Comparison of ENCODE assay signal across 15 cellular contexts in the genomic region with DNA sequence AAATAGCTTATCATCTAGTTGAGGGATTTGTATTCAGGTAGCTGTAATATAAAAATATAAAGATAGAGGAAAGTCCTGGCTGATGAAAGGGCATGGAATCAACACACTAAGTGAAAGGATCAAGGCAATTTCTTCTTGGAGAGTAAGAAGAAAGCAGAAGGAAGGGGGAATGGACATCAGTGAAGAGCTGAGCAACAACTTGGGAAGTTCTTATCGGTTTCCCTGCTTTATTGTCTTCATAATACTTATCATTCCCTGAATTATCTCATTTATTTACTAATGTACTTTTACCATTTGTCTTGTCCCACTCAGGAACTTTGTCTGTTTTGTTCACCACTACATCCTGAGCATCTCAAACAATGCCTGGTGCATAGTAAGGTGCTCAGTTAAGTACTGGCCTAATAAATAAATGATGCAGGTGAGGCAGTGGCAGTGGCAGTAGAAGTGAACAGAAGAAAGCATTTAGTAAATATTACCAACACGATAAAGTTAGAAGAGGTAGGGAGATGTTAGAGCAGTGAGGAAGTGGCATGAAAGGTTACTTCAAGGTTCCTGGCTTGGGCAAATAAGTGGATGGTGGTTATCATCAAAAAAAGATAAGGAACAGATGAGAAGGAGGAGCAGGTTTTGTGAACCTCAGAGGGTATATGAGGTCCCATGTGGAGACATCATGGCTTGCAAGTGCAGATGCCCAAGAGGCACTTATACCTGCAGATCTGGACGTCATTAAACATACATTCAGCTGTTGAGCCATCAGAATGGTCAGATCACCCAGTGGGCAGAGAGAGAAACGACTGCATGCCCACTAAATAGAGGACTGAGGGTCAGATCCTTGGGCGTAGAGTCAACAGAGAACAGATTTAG. TPM values are rescaled to one million over a fixed set of nuclear protein-coding genes. Genes with fewer than 3 reads are reported as not detected.
DNase-seq lines count a peak whose midpoint lies in the region; ATAC-seq and TF ChIP-seq lines count a peak whose summit lies in the region.
"Had no signal": no experiment of that assay in that cellular context is flagged by ENCODE, and none has a peak within 500 bp of the region (broad histone marks: within the 10 kb centered on the region; RNA-seq: fewer than 3 reads in every experiment).

No MANE protein-coding gene starts in this region.

- peaks cover 26% of the 10 kb centered on the region for H3K4me1 Mint-ChIP-seq in GM23338
- peaks cover 19% of the 10 kb centered on the region for H3K4me1 Mint-ChIP-seq in activated naive CD8-positive, alpha-beta T cell treated with anti-CD3 and anti-CD28 coated beads, Interleukin-2, amount 10 ng/mL, durations not matched to agents 7 days and 5 days
- peaks cover 38 to 46% (median 42%) of the 10 kb centered on the region in 3 donors for H3K4me1 Mint-ChIP-seq in naive B cell

- H3K27ac Mint-ChIP-seq in GM23338 = peak overlapping the region; percentile 99; the same call in 1 of the 2 replicates
- H3K27ac Mint-ChIP-seq in activated naive CD8-positive, alpha-beta T cell treated with anti-CD3 and anti-CD28 coated beads, Interleukin-2, amount 10 ng/mL, durations not matched to agents 7 days and 5 days = peak overlapping the region; percentile 91
- peak overlapping the region; percentile 36 to 98 (median 96) for H3K27ac Mint-ChIP-seq in naive B cell

- H3K27ac ChIP-seq in ACC112 (ENCODE audit: low read depth, low read length) (no peak overlapping the region), GM23338 (ENCODE audit: low read depth) (no peak overlapping the region)

- H3K4me3 ChIP-seq in ACC112 (ENCODE audit: low read depth, low read length) (no peak overlapping the region), GM23338 (no peak overlapping the region)

- no peak for TF ChIP-seq CTCF in GM23338 (conservative IDR thresholded peaks at IDR 0.05; ENCODE audit: low read depth in 2 of 2)

- H3K27me3 ChIP-seq in ACC112 (ENCODE audit: insufficient read depth, low read length) (no peaks in the 10 kb centered on the region), GM23338 (ENCODE audit: insufficient read depth) (peaks cover 10% of the 10 kb centered on the region; the same call in 1 of the 2 replicates)
- H3K27me3 ChIP-seq: right atrium auricular region, tibial nerve had no signal

- intact Hi-C loops in head of caudate nucleus (cut with DNase I) = no loop called here

- no peaks in the 10 kb centered on the region for H3K36me3 Mint-ChIP-seq in GM23338 (ENCODE audit: low read depth)
- H3K36me3 Mint-ChIP-seq in activated naive CD8-positive, alpha-beta T cell treated with anti-CD3 and anti-CD28 coated beads, Interleukin-2, amount 10 ng/mL, durations not matched to agents 7 days and 5 days = no peaks in the 10 kb centered on the region
- H3K36me3 Mint-ChIP-seq in naive B cell = no peaks in the 10 kb centered on the region

- H3K4me1 ChIP-seq in ACC112 (ENCODE audit: control insufficient read depth, insufficient read depth, low read length, unreplicated experiment) (peaks cover 23% of the 10 kb centered on the region), GM23338 (ENCODE audit: insufficient read depth) (peaks cover 18% of the 10 kb centered on the region)

- H3K9me3 Mint-ChIP-seq in GM23338 = no peaks in the 10 kb centered on the region
- no peaks in the 10 kb centered on the region for H3K9me3 Mint-ChIP-seq in activated naive CD8-positive, alpha-beta T cell treated with anti-CD3 and anti-CD28 coated beads, Interleukin-2, amount 10 ng/mL, durations not matched to agents 7 days and 5 days
- H3K9me3 Mint-ChIP-seq in naive B cell = no peaks in the 10 kb centered on the region
- H3K9me3 Mint-ChIP-seq: H9 had no signal

- POLR2A ChIA-PET in activated naive CD8-positive, alpha-beta T cell treated with anti-CD3 and anti-CD28 coated beads, Interleukin-2, amount 10 ng/mL, durations not matched to agents 7 days and 5 days (lab: Charles Lee) = interaction anchor here (0.6 kb wide), 1 partner anchor 625 kb away, joined by 3 read pairs; no protein-coding TSS in a partner anchor

- H2AFZ ChIP-seq in ACC112 (ENCODE audit: low read length, unreplicated experiment) (peak overlapping the region; percentile 89), GM23338 (peak overlapping the region; percentile 30; the same call in 1 of the 2 replicates)

- H3K9me2 ChIP-seq in GM23338 (ENCODE audit: insufficient read depth) = no peaks in the 10 kb centered on the region

- no peak for DNase-seq in GM23338 (ENCODE audit: low spot score)
- DNase-seq in activated naive CD8-positive, alpha-beta T cell treated with anti-CD3 and anti-CD28 coated beads, Interleukin-2, amount 10 ng/mL, durations not matched to agents 7 days and 5 days = no peak
- no peak for DNase-seq in naive B cell
- DNase-seq in head of caudate nucleus = no peak
- DNase-seq in SK-N-DZ (ENCODE audit: low spot score) = no peak
- no peak for DNase-seq in SHP77 (lab: John Stamatoyannopoulos, UW)
- DNase-seq: activated effector memory CD4-positive, alpha-beta T cell treated with anti-CD3 and anti-CD28 coated beads, Interleukin-2, amount 50 U/mL, for 16 hours; C1 segment of cervical spinal cord; cortex of kidney; H9; Karpas-422 had no signal

- H3K4me2 ChIP-seq in GM23338 = no peak overlapping the region

- H3K36me3 ChIP-seq in ACC112 (ENCODE audit: insufficient read depth, low read length) (no peaks in the 10 kb centered on the region), GM23338 (ENCODE audit: insufficient read depth) (no peaks in the 10 kb centered on the region)
- H3K36me3 ChIP-seq: right atrium auricular region, tibial nerve had no signal

- H3K79me2 ChIP-seq in ACC112 (ENCODE audit: control insufficient read depth, insufficient read depth, low read length, unreplicated experiment) = peaks cover 32% of the 10 kb centered on the region
- peaks cover 27% of the 10 kb centered on the region for H3K79me2 ChIP-seq in GM23338 (replicated peaks; ENCODE audit: insufficient read depth)

- no peak for ATAC-seq in GM23338
- no peak for ATAC-seq in activated naive CD8-positive, alpha-beta T cell treated with anti-CD3 and anti-CD28 coated beads, Interleukin-2, amount 10 ng/mL, durations not matched to agents 7 days and 5 days (ENCODE audit: low read depth)
- no peak for ATAC-seq in naive B cell (ENCODE audit: low read depth in 2 of 2)
- ATAC-seq in GM21737 (IDR thresholded peaks at IDR 0.05; ENCODE audit: unreplicated experiment) = no peak

- H3K27me3 Mint-ChIP-seq in GM23338 (ENCODE audit: insufficient read depth, low read depth, poor library complexity) = peaks cover 9% of the 10 kb centered on the region
- peaks cover 2% of the 10 kb centered on the region for H3K27me3 Mint-ChIP-seq in activated naive CD8-positive, alpha-beta T cell treated with anti-CD3 and anti-CD28 coated beads, Interleukin-2, amount 10 ng/mL, durations not matched to agents 7 days and 5 days
- peaks cover 0 to 4% (median 0%) of the 10 kb centered on the region in 3 donors for H3K27me3 Mint-ChIP-seq in naive B cell

- H4K20me1 ChIP-seq in GM23338 (replicated peaks; ENCODE audit: insufficient read depth) = peaks cover 20% of the 10 kb centered on the region

- H3K4me3 Mint-ChIP-seq in GM23338 = peak overlapping the region; percentile 86
- peak overlapping the region; percentile 97 for H3K4me3 Mint-ChIP-seq in activated naive CD8-positive, alpha-beta T cell treated with anti-CD3 and anti-CD28 coated beads, Interleukin-2, amount 10 ng/mL, durations not matched to agents 7 days and 5 days
- H3K4me3 Mint-ChIP-seq in naive B cell = peak overlapping the region; percentile 89 to 99 (median 98)

- no peaks in the 10 kb centered on the region for H3F3A ChIP-seq in GM23338 (replicated peaks; ENCODE audit: low read depth)

TF ChIP-seq in GM23338, 12 proteins besides CTCF, POLR2A, EP300 and RAD21 (continues in another document):
- TF ChIP-seq CREB1 (CRISPR knock-in tag; IDR thresholded peaks at IDR 0.05; ENCODE audit: low read depth) (no peak), ZNF331 (CRISPR knock-in tag; IDR thresholded peaks at IDR 0.05; ENCODE audit: low read depth) (no peak), STAT1 (IDR thresholded peaks at IDR 0.05; ENCODE audit: unreplicated experiment) (no peak), NANOG (IDR thresholded peaks at IDR 0.05; ENCODE audit: borderline replicate concordance) (no peak), EZH2phosphoT487 (IDR thresholded peaks at IDR 0.05; ENCODE audit: unreplicated experiment) (no peak), POLR2AphosphoS5 (IDR thresholded peaks at IDR 0.05; ENCODE audit: low read depth) (no peak), JUNB (IDR thresholded peaks at IDR 0.05; ENCODE audit: unreplicated experiment) (no peak), ZNF114 (CRISPR knock-in tag; IDR thresholded peaks at IDR 0.05) (no peak)
- TF ChIP-seq, protein P1, sequence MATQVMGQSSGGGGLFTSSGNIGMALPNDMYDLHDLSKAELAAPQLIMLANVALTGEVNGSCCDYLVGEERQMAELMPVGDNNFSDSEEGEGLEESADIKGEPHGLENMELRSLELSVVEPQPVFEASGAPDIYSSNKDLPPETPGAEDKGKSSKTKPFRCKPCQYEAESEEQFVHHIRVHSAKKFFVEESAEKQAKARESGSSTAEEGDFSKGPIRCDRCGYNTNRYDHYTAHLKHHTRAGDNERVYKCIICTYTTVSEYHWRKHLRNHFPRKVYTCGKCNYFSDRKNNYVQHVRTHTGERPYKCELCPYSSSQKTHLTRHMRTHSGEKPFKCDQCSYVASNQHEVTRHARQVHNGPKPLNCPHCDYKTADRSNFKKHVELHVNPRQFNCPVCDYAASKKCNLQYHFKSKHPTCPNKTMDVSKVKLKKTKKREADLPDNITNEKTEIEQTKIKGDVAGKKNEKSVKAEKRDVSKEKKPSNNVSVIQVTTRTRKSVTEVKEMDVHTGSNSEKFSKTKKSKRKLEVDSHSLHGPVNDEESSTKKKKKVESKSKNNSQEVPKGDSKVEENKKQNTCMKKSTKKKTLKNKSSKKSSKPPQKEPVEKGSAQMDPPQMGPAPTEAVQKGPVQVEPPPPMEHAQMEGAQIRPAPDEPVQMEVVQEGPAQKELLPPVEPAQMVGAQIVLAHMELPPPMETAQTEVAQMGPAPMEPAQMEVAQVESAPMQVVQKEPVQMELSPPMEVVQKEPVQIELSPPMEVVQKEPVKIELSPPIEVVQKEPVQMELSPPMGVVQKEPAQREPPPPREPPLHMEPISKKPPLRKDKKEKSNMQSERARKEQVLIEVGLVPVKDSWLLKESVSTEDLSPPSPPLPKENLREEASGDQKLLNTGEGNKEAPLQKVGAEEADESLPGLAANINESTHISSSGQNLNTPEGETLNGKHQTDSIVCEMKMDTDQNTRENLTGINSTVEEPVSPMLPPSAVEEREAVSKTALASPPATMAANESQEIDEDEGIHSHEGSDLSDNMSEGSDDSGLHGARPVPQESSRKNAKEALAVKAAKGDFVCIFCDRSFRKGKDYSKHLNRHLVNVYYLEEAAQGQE (IDR thresholded peaks at IDR 0.05; ENCODE audit: unreplicated experiment) = no peak

RNA-seq across cellular contexts. Expression of a gene that starts 1.9 kb away (rescaled TPM):
- 23.9 and 24.1 TPM in 2 replicates for total RNA-seq in GM23338 (2014; rRNA removed; shearing (Covaris generic))
- 5.5 and 5.8 TPM in 2 replicates for polyA plus RNA-seq in GM23338 (2016; fragmentation: Nextera tagmentation; extraction: Ambion mirVana)
- total RNA-seq in activated naive CD8-positive, alpha-beta T cell treated with anti-CD3 and anti-CD28 coated beads, Interleukin-2, amount 10 ng/mL, durations not matched to agents 7 days and 5 days = 10 to 100 TPM; 11.1 to 11.6 TPM
- 10 to 100 TPM in 4 of 6 donors, 1 to 10 TPM in 2; 7.1 to 21.7 (median 13.3) TPM for polyA plus RNA-seq in naive B cell (ENCODE audit: low read depth in 6 of 6)
- polyA plus RNA-seq in SK-N-DZ (2014; cell fraction: cytosol; rRNA removed) = 6.6 and 7.4 TPM in 2 replicates
- 5.5 and 5.8 TPM in 2 replicates for polyA plus RNA-seq in SK-N-DZ (2014; cell fraction: nucleus; rRNA removed)
